In genomic region chrX:48835524-48836329, GRCh38 we compare ENCODE assay signal across 8 cellular contexts. TPM values are rescaled to one million over a fixed set of nuclear protein-coding genes. Genes with fewer than 3 reads are reported as not detected.
DNase-seq lines count a peak whose midpoint lies in the region; ATAC-seq and TF ChIP-seq lines count a peak whose summit lies in the region.

A gene with protein sequence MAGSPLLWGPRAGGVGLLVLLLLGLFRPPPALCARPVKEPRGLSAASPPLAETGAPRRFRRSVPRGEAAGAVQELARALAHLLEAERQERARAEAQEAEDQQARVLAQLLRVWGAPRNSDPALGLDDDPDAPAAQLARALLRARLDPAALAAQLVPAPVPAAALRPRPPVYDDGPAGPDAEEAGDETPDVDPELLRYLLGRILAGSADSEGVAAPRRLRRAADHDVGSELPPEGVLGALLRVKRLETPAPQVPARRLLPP (minus strand): TSS chrX:48835610. CDS start chrX:48835532, 78 bp downstream.

- no peak for ATAC-seq in upper lobe of left lung (ENCODE audit: low FRiP score in 2 of 2)
- ATAC-seq in left lung, result no peak
- no peak for ATAC-seq in GM21423 (IDR thresholded peaks at IDR 0.05; ENCODE audit: unreplicated experiment)
- no peak for ATAC-seq in HG03378 (IDR thresholded peaks at IDR 0.05; ENCODE audit: unreplicated experiment)

- H3K4me3 ChIP-seq in upper lobe of left lung, result peak within 1 kb of the TSS in 3 of 4 donors; percentile 15 to 41 (median 22)
- H3K4me3 ChIP-seq in left lung, result peak within 1 kb of the TSS in 1 of 2 donors; percentile 24

- WGBS in upper lobe of left lung, 2 donors, result 49 to 79% methylated on average over 2 to 26 of the region's 35 CpGs

- TF ChIP-seq EP300 in upper lobe of left lung (IDR thresholded peaks at IDR 0.05), result no peak

- DNase-seq in GM13977 (ENCODE audit: low spot score) (peak; percentile 42), NCI-H2227 (lab: John Stamatoyannopoulos, UW; ENCODE audit: unreplicated experiment) (peak; percentile 98), kidney glomerular epithelial cell (lab: John Stamatoyannopoulos, UW) (peak; percentile 46), upper lobe of left lung (peak in 1 of 2 donors; percentile 65), left lung (no peak)

- H3K27ac ChIP-seq in upper lobe of left lung (no peak within 1 kb of the TSS), left lung (no peak within 1 kb of the TSS)

- H3K36me3 ChIP-seq in upper lobe of left lung, result no peaks in the 10 kb centered on the region
- H3K36me3 ChIP-seq in left lung, result no peaks in the 10 kb centered on the region

- in situ Hi-C loops in GM13977 (cut with MboI; ENCODE audit: low pct_unique_long_range_greater_than_20kb, low sequenced_read_pairs, unreplicated experiment), result no loop called here

- H3K9me3 ChIP-seq in upper lobe of left lung, result no peaks in the 10 kb centered on the region
- H3K9me3 ChIP-seq in left lung, result no peaks in the 10 kb centered on the region

- no peak for TF ChIP-seq POLR2A in upper lobe of left lung (IDR thresholded peaks at IDR 0.05)

- TF ChIP-seq CTCF in GM13977 (IDR thresholded peaks at IDR 0.05; ENCODE audit: extremely low read depth, insufficient read depth, missing control alignments) (no peak), upper lobe of left lung (IDR thresholded peaks at IDR 0.05) (no peak), left lung (IDR thresholded peaks at IDR 0.05) (no peak)

- H3K4me1 ChIP-seq in upper lobe of left lung (peaks cover 0 to 14% (median 0%) of the 10 kb centered on the region in 4 donors), left lung (peaks cover 0 to 4% of the 10 kb centered on the region in 2 donors)

- no peaks in the 10 kb centered on the region for H3K9me3 Mint-ChIP-seq in activated naive CD8-positive, alpha-beta T cell (ENCODE audit: low read depth)

- H3K27me3 ChIP-seq in upper lobe of left lung, result peaks cover 0 to 26% (median 2%) of the 10 kb centered on the region in 4 donors
- peaks cover 8 to 65% of the 10 kb centered on the region in 2 donors for H3K27me3 ChIP-seq in left lung

- peak within 1 kb of the TSS; percentile 89 for H3K4me3 Mint-ChIP-seq in activated naive CD8-positive, alpha-beta T cell

- peaks cover 16% of the 10 kb centered on the region for H3K4me1 Mint-ChIP-seq in activated naive CD8-positive, alpha-beta T cell (ENCODE audit: low read depth)

- peak within 1 kb of the TSS; percentile 58 for H3K27ac Mint-ChIP-seq in activated naive CD8-positive, alpha-beta T cell

- H3K36me3 Mint-ChIP-seq in activated naive CD8-positive, alpha-beta T cell, result no peaks in the 10 kb centered on the region

- H3K27me3 Mint-ChIP-seq in activated naive CD8-positive, alpha-beta T cell, result no peaks in the 10 kb centered on the region

- intact Hi-C loops in left lung (cut with DNase I), result no loop called here

RNA-seq across cellular contexts. Expression of the gene that starts here (rescaled TPM):
- 1 to 10 TPM; 1.0 to 7.5 (median 2.3) TPM for total RNA-seq in upper lobe of left lung
- total RNA-seq in left lung, result 1 to 10 TPM; 2.3 to 3.9 TPM

Comparison
In these comparisons a context has a peak if more than half of its experiments do, and no peak if none do; other contexts are left out.
1. DNase-seq: peak in GM13977 (single experiment), NCI-H2227 (single experiment) and kidney glomerular epithelial cell (single experiment); none in left lung (0 of 2).